Comparison of ENCODE assay signal across 1 cellular context in the genomic region with DNA sequence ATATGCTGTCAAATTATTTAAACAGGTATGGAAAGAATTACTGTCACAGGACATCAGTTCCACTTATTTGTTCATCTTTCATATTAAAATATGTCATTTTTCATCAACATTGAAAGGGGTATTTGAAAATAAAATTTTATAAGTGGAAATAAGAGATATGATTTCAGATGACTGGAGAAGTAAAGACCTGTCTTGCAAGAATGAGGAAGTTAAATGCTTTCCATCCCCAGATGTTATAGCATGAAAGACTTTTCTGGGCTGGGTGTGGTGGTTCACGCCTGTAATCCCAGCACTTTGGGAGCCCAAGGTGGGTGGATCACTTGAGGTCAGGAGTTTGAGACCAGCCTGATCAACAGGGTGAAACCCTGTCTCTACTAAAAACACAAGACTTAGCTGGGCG.
A peak's percentile ranks its signal among the peaks of the same experiment; 100 is the strongest.
TF ChIP-seq lines count a peak whose summit lies in the region.

No MANE protein-coding gene starts in this region.

TF ChIP-seq in K562, 482 proteins besides CTCF, POLR2A, EP300 and RAD21:
- TF ChIP-seq ZFP1 (CRISPR knock-in tag; IDR thresholded peaks at IDR 0.05), result peak; percentile 75; the same call in 1 of the 2 replicates
TF ChIP-seq in K562: peak in this region for 1; not testable (repeated sequence) for 481.
